Comparison of ENCODE assay signal across 10 cellular contexts in the genomic region with DNA sequence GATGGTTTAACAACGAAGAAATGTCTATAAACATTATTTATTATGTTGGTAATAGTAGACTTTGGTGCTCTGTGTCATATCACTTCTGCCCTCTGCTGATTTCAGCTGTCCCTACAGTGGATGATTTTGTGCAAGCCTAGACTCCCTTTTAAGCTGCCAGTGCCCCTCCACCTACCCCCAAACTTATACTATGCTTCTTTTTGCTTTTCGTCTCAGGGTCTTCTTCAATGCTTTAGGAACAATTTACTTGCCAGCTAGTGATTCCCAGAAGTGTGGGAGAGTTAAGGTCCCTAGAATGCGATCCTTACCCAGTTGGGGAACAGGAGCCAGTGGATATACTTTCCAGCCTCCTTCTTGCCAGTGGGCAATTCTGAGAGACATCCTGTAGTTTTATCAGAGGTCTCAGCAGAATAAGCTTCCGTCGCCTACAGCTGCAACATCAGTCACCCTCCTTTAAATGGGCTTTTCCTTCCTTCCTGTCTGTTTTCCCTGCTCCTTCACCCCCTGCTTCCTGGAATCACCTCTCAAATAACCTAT. TPM values are rescaled to one million over a fixed set of nuclear protein-coding genes. Genes with fewer than 3 reads are reported as not detected.
DNase-seq lines count a peak whose midpoint lies in the region; ATAC-seq and TF ChIP-seq lines count a peak whose summit lies in the region.
"Had no signal": no experiment of that assay in that cellular context is flagged by ENCODE, and none has a peak within 500 bp of the region (broad histone marks: within the 10 kb centered on the region; RNA-seq: fewer than 3 reads in every experiment).

No MANE protein-coding gene starts in this region.

- no peaks in the 10 kb centered on the region for H3K79me1 ChIP-seq in neuronal stem cell (ENCODE audit: low read depth, low read length)

- H3K27me3 Mint-ChIP-seq in CD8-positive, alpha-beta T cell (ENCODE audit: low read depth), result no peaks in the 10 kb centered on the region
- H3K27me3 Mint-ChIP-seq in naive thymus-derived CD8-positive, alpha-beta T cell, result peaks cover 0 to 3% (median 0%) of the 10 kb centered on the region in 5 donors

- H3K18ac ChIP-seq in neuronal stem cell (ENCODE audit: low read length), result no peak overlapping the region

- peak overlapping the region; percentile 17 for H3K4me3 ChIP-seq in CD8-positive, alpha-beta T cell (ENCODE audit: low read depth, low read length)
- H3K4me3 ChIP-seq in LNCaP clone FGC (ENCODE audit: low read depth, low read length) (no peak overlapping the region), brain microvascular endothelial cell (ENCODE audit: low read depth, low read length) (no peak overlapping the region), neuronal stem cell (ENCODE audit: low read length in 2 of 2) (no peak overlapping the region)

- H3K27ac ChIP-seq in CD8-positive, alpha-beta T cell (ENCODE audit: low read depth, low read length), result peak overlapping the region; percentile 32
- H3K27ac ChIP-seq in brain microvascular endothelial cell (no peak overlapping the region), neuronal stem cell (replicated peaks; ENCODE audit: low read length) (no peak overlapping the region)

- peak; percentile 6 for TF ChIP-seq CTCF in CD8-positive, alpha-beta T cell (IDR thresholded peaks at IDR 0.05)
- peak; percentile 21; the same call in 1 of the 2 replicates for TF ChIP-seq CTCF in LNCaP clone FGC (IDR thresholded peaks at IDR 0.05; ENCODE audit: control insufficient read depth, extremely low read depth, insufficient read depth)
- TF ChIP-seq CTCF in brain microvascular endothelial cell (IDR thresholded peaks at IDR 0.05; ENCODE audit: low read depth, low read length, missing control alignments), result peak; percentile 29

- peak overlapping the region; percentile 98 for H3K27ac Mint-ChIP-seq in CD8-positive, alpha-beta T cell
- peak overlapping the region; percentile 92 to 100 (median 96) for H3K27ac Mint-ChIP-seq in naive thymus-derived CD8-positive, alpha-beta T cell

- H3K9ac ChIP-seq in neuronal stem cell (ENCODE audit: low read depth, low read length, poor library complexity), result no peak overlapping the region

- no peak overlapping the region for H3K14ac ChIP-seq in neuronal stem cell (ENCODE audit: low read length)

- ATAC-seq in CD8-positive, alpha-beta T cell, result no peak
- no peak for ATAC-seq in naive thymus-derived CD8-positive, alpha-beta T cell
- ATAC-seq in HG03139 (IDR thresholded peaks at IDR 0.05; ENCODE audit: unreplicated experiment) (no peak), HG02571 (IDR thresholded peaks at IDR 0.05; ENCODE audit: unreplicated experiment) (no peak)

- no peak overlapping the region for H2BK120ac ChIP-seq in neuronal stem cell (ENCODE audit: low read depth, low read length)

- peaks cover 21% of the 10 kb centered on the region for H3K36me3 Mint-ChIP-seq in CD8-positive, alpha-beta T cell
- peaks cover 0 to 18% (median 5%) of the 10 kb centered on the region in 3 donors for H3K36me3 Mint-ChIP-seq in naive thymus-derived CD8-positive, alpha-beta T cell

- in situ Hi-C loops in brain microvascular endothelial cell (cut with HindIII; ENCODE audit: low pct_ligation_motif_present, low sequenced_read_pairs), result no loop called here

- H3K27me3 ChIP-seq in CD8-positive, alpha-beta T cell (ENCODE audit: insufficient read depth, low read length), result no peaks in the 10 kb centered on the region
- no peaks in the 10 kb centered on the region for H3K27me3 ChIP-seq in brain microvascular endothelial cell (replicated peaks)
- H3K27me3 ChIP-seq in neuronal stem cell (ENCODE audit: control insufficient read depth in 3 of 3, insufficient read depth in 3 of 3, low read depth in 1 of 3, low read length in 3 of 3), result peaks cover 0 to 7% (median 0%) of the 10 kb centered on the region in 3 experiments

- no peak overlapping the region for H4K91ac ChIP-seq in neuronal stem cell (ENCODE audit: low read depth, low read length, poor library complexity)

- no peak overlapping the region for H4K8ac ChIP-seq in neuronal stem cell (ENCODE audit: low read depth, low read length)

- H3K4me1 Mint-ChIP-seq in CD8-positive, alpha-beta T cell (ENCODE audit: low read depth), result peaks cover 77% of the 10 kb centered on the region
- H3K4me1 Mint-ChIP-seq in naive thymus-derived CD8-positive, alpha-beta T cell, result peaks cover 31 to 87% (median 68%) of the 10 kb centered on the region in 4 donors

- no peak overlapping the region for H3K23ac ChIP-seq in neuronal stem cell (ENCODE audit: low read depth, low read length, poor library complexity)

- POLR2A ChIA-PET in CD8-positive, alpha-beta T cell (lab: Charles Lee), result interaction anchor here (0.6 to 1.4 kb wide), 6 partner anchors 9 to 84 kb away, joined by 3 to 12 read pairs (median 4); a partner anchor contains a TSS
- POLR2A ChIA-PET in naive thymus-derived CD8-positive, alpha-beta T cell (lab: Charles Lee), result interaction anchor here (0.7 to 1.8 kb wide), 7 partner anchors 9 to 276 kb away, joined by 3 to 14 read pairs (median 4); no protein-coding TSS in a partner anchor

- H3K4me3 Mint-ChIP-seq in CD8-positive, alpha-beta T cell, result peak overlapping the region; percentile 82
- H3K4me3 Mint-ChIP-seq in naive thymus-derived CD8-positive, alpha-beta T cell, result peak overlapping the region; percentile 73 to 100 (median 86)

- H3K4me2 ChIP-seq in neuronal stem cell (ENCODE audit: insufficient read depth, low read length, poor library complexity, severe bottlenecking), result no peak overlapping the region

- no peaks in the 10 kb centered on the region for H3K9me3 ChIP-seq in CD8-positive, alpha-beta T cell (ENCODE audit: low read length)
- no peaks in the 10 kb centered on the region for H3K9me3 ChIP-seq in neuronal stem cell (replicated peaks in 1 of 2; ENCODE audit: control insufficient read depth in 2 of 2, insufficient read depth in 1 of 2, low read depth in 1 of 2, low read length in 2 of 2)

- DNase-seq in CD8-positive, alpha-beta T cell, result peak in 1 of 7 experiments; percentile 49
- DNase-seq in LNCaP clone FGC (ENCODE audit: low read depth) (no peak), brain microvascular endothelial cell (no peak), AG08395 (ENCODE audit: low spot score) (no peak), neuronal stem cell (ENCODE audit: low spot score) (no peak)
- peak in 2 of 10 donors; percentile 38 for DNase-seq in naive thymus-derived CD8-positive, alpha-beta T cell
- DNase-seq: activated CD4-positive, alpha-beta T cell treated with anti-CD3 and anti-CD28 coated beads, Interleukin-2, amount 50 U/mL, for 4 hours; NCI-H2081 treated with DMSO at 0.1 percent for 48 hours had no signal

- no peak overlapping the region for H2BK12ac ChIP-seq in neuronal stem cell (ENCODE audit: low read length)

- CTCF ChIA-PET in CD8-positive, alpha-beta T cell (lab: Charles Lee), result interaction anchor here (1.2 to 16.6 kb wide), 9 partner anchors 10 to 117 kb away, joined by 3 to 293 read pairs (median 8); a partner anchor contains a TSS

- H2AFZ ChIP-seq in neuronal stem cell (ENCODE audit: low read length), result no peak overlapping the region

- no peaks in the 10 kb centered on the region for H3K9me3 Mint-ChIP-seq in CD8-positive, alpha-beta T cell
- H3K9me3 Mint-ChIP-seq in naive thymus-derived CD8-positive, alpha-beta T cell, result peaks cover 0 to 2% (median 0%) of the 10 kb centered on the region in 9 donors

- H2BK5ac ChIP-seq in neuronal stem cell (ENCODE audit: low read length), result no peak overlapping the region

- peaks cover 74% of the 10 kb centered on the region for H3K4me1 ChIP-seq in CD8-positive, alpha-beta T cell (ENCODE audit: insufficient read depth, low read length)
- H3K4me1 ChIP-seq in neuronal stem cell (ENCODE audit: control insufficient read depth in 2 of 2, insufficient read depth in 1 of 2, low read depth in 1 of 2, low read length in 2 of 2), result peaks cover 0 to 2% of the 10 kb centered on the region in 2 donors

- no peak overlapping the region for H2AK5ac ChIP-seq in neuronal stem cell (ENCODE audit: low read depth, low read length)

- H2BK15ac ChIP-seq in neuronal stem cell (ENCODE audit: low read length), result no peak overlapping the region

- no peak overlapping the region for H3K4ac ChIP-seq in neuronal stem cell (ENCODE audit: low read length)

- no peaks in the 10 kb centered on the region for H3K36me3 ChIP-seq in CD8-positive, alpha-beta T cell (ENCODE audit: insufficient read depth, low read length)
- no peaks in the 10 kb centered on the region for H3K36me3 ChIP-seq in brain microvascular endothelial cell (replicated peaks)
- H3K36me3 ChIP-seq in neuronal stem cell (replicated peaks in 1 of 2; ENCODE audit: control insufficient read depth in 2 of 2, insufficient read depth in 2 of 2, low read length in 2 of 2), result no peaks in the 10 kb centered on the region

- no CpG with 5 or more reads among the region's 5 CpGs for WGBS in neuronal stem cell (ENCODE audit: extremely low coverage in 2 of 2, insufficient read length in 2 of 2, insufficient replicate concordance in 1 of 2), 2 donors

- intact Hi-C loops in CD8-positive, alpha-beta T cell (cut with DNase I, micrococcal nuclease), result loop anchor here (1.0 to 5.0 kb wide), 3 partner anchors 9 to 381 kb away; a partner anchor contains a TSS

RNA-seq across cellular contexts. Expression of a gene that starts 4.1 kb away (rescaled TPM):
- 10 to 100 TPM; 38.0 to 38.7 TPM for total RNA-seq in CD8-positive, alpha-beta T cell
- total RNA-seq in naive thymus-derived CD8-positive, alpha-beta T cell, result 10 to 100 TPM; 89.2 to 89.3 TPM
- polyA plus RNA-seq in naive thymus-derived CD8-positive, alpha-beta T cell, result 100 to 1,000 TPM; 218 to 306 (median 289) TPM
- 0.10 TPM for polyA plus RNA-seq in neuronal stem cell (2013, experiment 1 of 2)
- not detected for polyA plus RNA-seq in neuronal stem cell (2013, experiment 2 of 2)

RNA-seq across cellular contexts. Expression of a gene that starts 18.2 kb away (rescaled TPM):
- under 1 TPM; 0.24 to 0.97 TPM for total RNA-seq in CD8-positive, alpha-beta T cell
- total RNA-seq in naive thymus-derived CD8-positive, alpha-beta T cell, result under 1 TPM in 1 of 2 experiments, not detected in 1; 0.30 TPM
- polyA plus RNA-seq in naive thymus-derived CD8-positive, alpha-beta T cell, result 1 to 10 TPM; 3.4 to 4.6 (median 3.7) TPM
- polyA plus RNA-seq in neuronal stem cell (2013, experiment 1 of 2), result 0.43 TPM
- 0.57 TPM for polyA plus RNA-seq in neuronal stem cell (2013, experiment 2 of 2)

RNA-seq across cellular contexts. Expression of a gene that starts 43.6 kb away (rescaled TPM):
- total RNA-seq in CD8-positive, alpha-beta T cell, result under 1 TPM in 1 of 2 experiments, not detected in 1; 0.14 TPM
- under 1 TPM; 0.05 to 0.22 TPM for total RNA-seq in naive thymus-derived CD8-positive, alpha-beta T cell
- polyA plus RNA-seq in naive thymus-derived CD8-positive, alpha-beta T cell, result not detected
- polyA plus RNA-seq in neuronal stem cell (2013, experiment 1 of 2), result 3.9 TPM
- polyA plus RNA-seq in neuronal stem cell (2013, experiment 2 of 2), result 3.8 TPM
